Comparison of ENCODE assay signal across 8 cellular contexts in the genomic region with DNA sequence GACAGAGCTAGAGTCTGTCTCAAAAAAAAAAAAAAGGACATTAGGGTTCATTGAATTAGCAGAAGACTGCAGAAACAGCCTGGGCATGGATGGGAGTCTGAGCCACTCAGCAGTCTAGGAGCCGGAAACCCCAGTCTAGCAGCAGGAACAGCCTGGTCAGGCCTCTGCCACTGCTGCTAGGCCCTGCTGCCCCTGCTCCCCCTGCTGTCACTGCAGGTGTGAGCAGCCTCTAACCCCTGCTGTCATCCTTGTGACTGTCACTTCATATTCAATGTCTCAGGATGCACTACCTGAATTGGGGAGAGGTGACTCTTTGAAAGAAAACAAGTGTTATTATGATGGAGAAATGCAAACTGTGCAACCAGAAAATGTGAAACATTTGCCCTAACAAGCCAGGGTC. TPM values are rescaled to one million over a fixed set of nuclear protein-coding genes. Genes with fewer than 3 reads are reported as not detected.
DNase-seq lines count a peak whose midpoint lies in the region; ATAC-seq and TF ChIP-seq lines count a peak whose summit lies in the region.

No MANE protein-coding gene starts in this region.

- TF ChIP-seq POLR2A in suprapubic skin (IDR thresholded peaks at IDR 0.05) = no peak

- POLR2A ChIA-PET in Panc1 (lab: Charles Lee) = no interaction called here

- intact Hi-C loops in Panc1 (cut with micrococcal nuclease; ENCODE audit: unreplicated experiment) (no loop called here), head of caudate nucleus (cut with DNase I) (no loop called here)

- no peak for TF ChIP-seq EP300 in suprapubic skin (IDR thresholded peaks at IDR 0.05)

- peak; percentile 56 to 72 for ATAC-seq in activated CD4-positive, CD25-positive, alpha-beta regulatory T cell treated with anti-CD3 and anti-CD28 coated beads, Interleukin-2, amount 50 U/mL, for 24 hours
- ATAC-seq in Panc1 = peak; percentile 77
- ATAC-seq in effector memory CD8-positive, alpha-beta T cell (replicated peaks) = peak; percentile 96
- ATAC-seq in GM21515 (IDR thresholded peaks at IDR 0.05; ENCODE audit: unreplicated experiment) = no peak

- H3K4me1 Mint-ChIP-seq in effector memory CD8-positive, alpha-beta T cell (ENCODE audit: low read depth in 2 of 2) = peaks cover 6% of the 10 kb centered on the region in 2 donors

- H3K4me3 ChIP-seq in Panc1 (ENCODE audit: low read depth in 2 of 2, low read length in 2 of 2) (no peak overlapping the region), suprapubic skin (no peak overlapping the region)

- no peak; the same call in 1 of the 2 replicates for TF ChIP-seq CTCF in Panc1 (IDR thresholded peaks at IDR 0.05)
- TF ChIP-seq CTCF in suprapubic skin (IDR thresholded peaks at IDR 0.05) = no peak

- in situ Hi-C loops in Panc1 (cut with HindIII; ENCODE audit: low pct_unique_long_range_greater_than_20kb, low sequenced_read_pairs) = no loop called here

- H3K36me3 ChIP-seq in Panc1 (ENCODE audit: control insufficient read depth, insufficient read depth, low read length) (no peaks in the 10 kb centered on the region), suprapubic skin (no peaks in the 10 kb centered on the region)

- 88% methylated on average over 1 of the region's 1 CpG for WGBS in suprapubic skin

- no TSS peak for BruUV-seq in Panc1 (replicated peaks; lab: Mats Ljungman, UMichigan)

- no peak overlapping the region for H3K4me3 Mint-ChIP-seq in effector memory CD8-positive, alpha-beta T cell

- CTCF ChIA-PET in Panc1 (lab: Charles Lee) = no interaction called here

- DNase-seq in activated CD4-positive, CD25-positive, alpha-beta regulatory T cell treated with anti-CD3 and anti-CD28 coated beads, Interleukin-2, amount 50 U/mL, for 72 hours = no peak
- DNase-seq in Panc1 (ENCODE audit: low read depth, low spot score) (no peak), head of caudate nucleus (no peak), suprapubic skin (ENCODE audit: low spot score in 2 of 2) (no peak)
- peak in 2 of 3 experiments; percentile 20 to 25 for DNase-seq in effector memory CD8-positive, alpha-beta T cell
- peak; percentile 2 for DNase-seq in stimulated activated naive CD4-positive, alpha-beta T cell treated with Interleukin-2 at 50 U/mL for 16 hours (lab: John Stamatoyannopoulos, UW)

- H3K9me3 ChIP-seq in Panc1 (ENCODE audit: control insufficient read depth, insufficient read depth, low read depth, low read length) (no peaks in the 10 kb centered on the region), suprapubic skin (no peaks in the 10 kb centered on the region)

- H3K27me3 ChIP-seq in Panc1 (ENCODE audit: control insufficient read depth, insufficient read depth, low read length) (no peaks in the 10 kb centered on the region), suprapubic skin (no peaks in the 10 kb centered on the region)

- H3K27me3 Mint-ChIP-seq in effector memory CD8-positive, alpha-beta T cell = no peaks in the 10 kb centered on the region

- peaks cover 8% of the 10 kb centered on the region for H3K36me3 Mint-ChIP-seq in effector memory CD8-positive, alpha-beta T cell (ENCODE audit: insufficient read depth)

- H3K27ac Mint-ChIP-seq in effector memory CD8-positive, alpha-beta T cell = no peak overlapping the region

- peaks cover 1 to 6% of the 10 kb centered on the region in 2 donors for H3K9me3 Mint-ChIP-seq in effector memory CD8-positive, alpha-beta T cell

- H3K4me1 ChIP-seq in Panc1 (ENCODE audit: control insufficient read depth, insufficient read depth, low read length) (no peaks in the 10 kb centered on the region), suprapubic skin (no peaks in the 10 kb centered on the region)

- H3K27ac ChIP-seq in Panc1 (ENCODE audit: low read length) = no peak overlapping the region
- no peak overlapping the region for H3K27ac ChIP-seq in suprapubic skin

RNA-seq across cellular contexts. Expression of a gene that starts 7.0 kb away (rescaled TPM):
- total RNA-seq in Panc1 (2021; ENCODE audit: unreplicated experiment) (277 TPM), suprapubic skin (100 to 1,000 TPM; 315 to 696 (median 363) TPM)
- 117 TPM for polyA plus RNA-seq in Panc1 (2012; ENCODE audit: insufficient read length)

RNA-seq across cellular contexts. Expression of a gene that starts 45.2 kb away (rescaled TPM):
- total RNA-seq in Panc1 (2021; ENCODE audit: unreplicated experiment) (11.6 TPM), suprapubic skin (1 to 10 TPM; 2.8 to 6.7 (median 3.9) TPM)
- polyA plus RNA-seq in Panc1 (2012; ENCODE audit: insufficient read length) = 12.0 TPM

RNA-seq across cellular contexts. Expression of a gene that starts 56.9 kb away (rescaled TPM):
- 3.2 TPM for total RNA-seq in Panc1 (2021; ENCODE audit: unreplicated experiment)
- polyA plus RNA-seq in Panc1 (2012; ENCODE audit: insufficient read length) = 0.65 TPM
- 10 to 100 TPM in 1 of 4 donors, 1 to 10 TPM in 1, under 1 TPM in 2; 0.25 to 19.0 (median 0.68) TPM for total RNA-seq in suprapubic skin

RNA-seq across cellular contexts. Expression of a gene that starts 58.1 kb away (rescaled TPM):
- total RNA-seq in Panc1 (2021; ENCODE audit: unreplicated experiment) (0.18 TPM), suprapubic skin (under 1 TPM in 3 of 4 donors, not detected in 1; 0.21 to 0.55 (median 0.32) TPM)
- polyA plus RNA-seq in Panc1 (2012; ENCODE audit: insufficient read length) = 0.81 TPM

Comparison
In these comparisons a context has a peak if more than half of its experiments do, and no peak if none do; other contexts are left out.
1. DNase-seq: peak in effector memory CD8-positive, alpha-beta T cell (2 of 3) and stimulated activated naive CD4-positive, alpha-beta T cell treated with Interleukin-2 at 50 U/mL for 16 hours (single experiment); none in activated CD4-positive, CD25-positive, alpha-beta regulatory T cell treated with anti-CD3 and anti-CD28 coated beads, Interleukin-2, amount 50 U/mL, for 72 hours (single experiment), Panc1 (single experiment), head of caudate nucleus (0 of 42) and suprapubic skin (0 of 2).